ENCODE assay signal across 19 cellular contexts in the genomic region with DNA sequence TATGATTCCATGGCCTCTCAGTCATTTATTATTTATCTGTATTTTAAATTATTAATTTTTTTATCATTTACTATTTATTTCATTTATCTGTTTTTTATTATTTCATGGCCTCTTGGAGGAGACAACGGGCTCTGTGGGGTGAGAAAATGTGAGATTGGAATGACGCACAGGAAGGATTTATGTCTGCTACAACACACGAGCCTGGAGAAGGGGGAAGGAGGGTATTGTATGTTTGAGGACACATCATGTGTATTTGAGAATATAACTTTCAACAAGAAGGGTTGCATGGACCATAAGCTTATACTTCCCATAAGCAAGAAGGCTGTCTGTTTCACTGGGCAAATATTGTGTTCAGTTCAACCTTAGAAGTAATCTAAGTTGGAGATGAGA.
"Had no signal": no experiment of that assay in that cellular context is flagged by ENCODE, and none has a peak within 500 bp of the region (broad histone marks: within the 10 kb centered on the region; RNA-seq: fewer than 3 reads in every experiment).

No MANE protein-coding gene starts in this region.

- ATAC-seq: activated CD4-positive, CD25-positive, alpha-beta regulatory T cell treated with anti-CD3 and anti-CD28 coated beads, Interleukin-2, amount 50 U/mL, for 24 hours; activated naive CD8-positive, alpha-beta T cell treated with anti-CD3 and anti-CD28 coated beads, Interleukin-2, amount 50 U/mL, for 24 hours; activated T-helper 17 cell treated with anti-CD3 and anti-CD28 coated beads, Interleukin-2, amount 50 U/mL, for 72 hours; pancreas; stimulated activated effector memory CD8-positive, alpha-beta T cell treated with anti-CD3 and anti-CD28 coated beads, Interleukin-12 subunit alpha, Interleukin-12 subunit beta, amount 100 ng/mL, for 72 hours; T-cell had no signal

- H3K4me3 ChIP-seq: cardiac muscle cell, left ventricle myocardium inferior, pancreas, tibial artery had no signal

- H3K27ac ChIP-seq: cardiac muscle cell, left ventricle myocardium inferior, pancreas, tibial artery had no signal

- H3K4me1 ChIP-seq: pancreas had no signal

- H3K36me3 ChIP-seq: cardiac muscle cell, left ventricle myocardium inferior, pancreas, tibial artery had no signal

- H3K4me1 Mint-ChIP-seq: activated naive CD8-positive, alpha-beta T cell treated with anti-CD3 and anti-CD28 coated beads, Interleukin-2, amount 50 U/mL, for 24 hours; activated T-helper 17 cell treated with anti-CD3 and anti-CD28 coated beads, Interleukin-2, amount 50 U/mL, for 72 hours; memory B cell; stimulated activated effector memory CD8-positive, alpha-beta T cell treated with anti-CD3 and anti-CD28 coated beads, Interleukin-12 subunit alpha, Interleukin-12 subunit beta, amount 100 ng/mL, for 72 hours; T-cell had no signal

- H3K27ac Mint-ChIP-seq: activated naive CD4-positive, alpha-beta T cell treated with anti-CD3 and anti-CD28 coated beads for 36 hours; activated naive CD8-positive, alpha-beta T cell treated with anti-CD3 and anti-CD28 coated beads, Interleukin-2, amount 50 U/mL, for 24 hours; activated T-helper 17 cell treated with anti-CD3 and anti-CD28 coated beads, Interleukin-2, amount 50 U/mL, for 72 hours; memory B cell; stimulated activated effector memory CD8-positive, alpha-beta T cell treated with anti-CD3 and anti-CD28 coated beads, Interleukin-12 subunit alpha, Interleukin-12 subunit beta, amount 100 ng/mL, for 72 hours; T-cell had no signal

- FAIRE-seq: kidney, pancreas had no signal

- H3K27me3 Mint-ChIP-seq: activated naive CD8-positive, alpha-beta T cell treated with anti-CD3 and anti-CD28 coated beads, Interleukin-2, amount 50 U/mL, for 24 hours; activated T-helper 17 cell treated with anti-CD3 and anti-CD28 coated beads, Interleukin-2, amount 50 U/mL, for 72 hours; T-cell had no signal

- H3K4me3 Mint-ChIP-seq: activated naive CD4-positive, alpha-beta T cell treated with anti-CD3 and anti-CD28 coated beads for 36 hours; activated naive CD8-positive, alpha-beta T cell treated with anti-CD3 and anti-CD28 coated beads, Interleukin-2, amount 50 U/mL, for 24 hours; activated T-helper 17 cell treated with anti-CD3 and anti-CD28 coated beads, Interleukin-2, amount 50 U/mL, for 72 hours; memory B cell; neural crest cell; stimulated activated effector memory CD8-positive, alpha-beta T cell treated with anti-CD3 and anti-CD28 coated beads, Interleukin-12 subunit alpha, Interleukin-12 subunit beta, amount 100 ng/mL, for 72 hours; T-cell had no signal

- H3K27me3 ChIP-seq: cardiac muscle cell, pancreas, tibial artery had no signal

- H3K9me3 Mint-ChIP-seq: activated naive CD4-positive, alpha-beta T cell treated with anti-CD3 and anti-CD28 coated beads for 36 hours; activated naive CD8-positive, alpha-beta T cell treated with anti-CD3 and anti-CD28 coated beads, Interleukin-2, amount 50 U/mL, for 24 hours; activated T-helper 17 cell treated with anti-CD3 and anti-CD28 coated beads, Interleukin-2, amount 50 U/mL, for 72 hours; memory B cell; neural crest cell; stimulated activated effector memory CD8-positive, alpha-beta T cell treated with anti-CD3 and anti-CD28 coated beads, Interleukin-12 subunit alpha, Interleukin-12 subunit beta, amount 100 ng/mL, for 72 hours; T-cell had no signal

- H3K36me3 Mint-ChIP-seq: memory B cell; stimulated activated effector memory CD8-positive, alpha-beta T cell treated with anti-CD3 and anti-CD28 coated beads, Interleukin-12 subunit alpha, Interleukin-12 subunit beta, amount 100 ng/mL, for 72 hours; T-cell had no signal

- H3K9me3 ChIP-seq: left ventricle myocardium inferior, pancreas, tibial artery had no signal

- DNase-seq: activated CD4-positive, alpha-beta T cell treated with anti-CD3 and anti-CD28 coated beads, Interleukin-2, amount 50 U/mL, for 4 hours; activated naive CD4-positive, alpha-beta T cell treated with anti-CD3 and anti-CD28 coated beads for 36 hours; activated naive CD8-positive, alpha-beta T cell treated with anti-CD3 and anti-CD28 coated beads, Interleukin-2, amount 50 U/mL, for 24 hours; activated T-cell treated with anti-CD3 and anti-CD28 coated beads for 4 hours; erythroblast; hypothalamus; kidney; left ventricle myocardium inferior; pancreas; stimulated activated CD4-positive, alpha-beta T cell treated with anti-CD3 and anti-CD28 coated beads, Interleukin-1b, Interleukin-23, amount 100 ng/mL, for 48 hours; T-cell; T-helper 9 cell; tibial artery had no signal
